Comparison of ENCODE assay signal across 8 cellular contexts in genomic region chr20:32482251-32483220, GRCh38.
DNase-seq lines count a peak whose midpoint lies in the region; ATAC-seq and TF ChIP-seq lines count a peak whose summit lies in the region.

No MANE protein-coding gene starts in this region.

- H3K4me2 ChIP-seq in mammary epithelial cell (ENCODE audit: insufficient read depth, low read depth, low read length): peak overlapping the region; percentile 87

- H3K36me3 ChIP-seq in mammary epithelial cell (ENCODE audit: insufficient read depth, low read length) (no peaks in the 10 kb centered on the region), kidney epithelial cell (ENCODE audit: control insufficient read depth, insufficient read depth, low read length) (no peaks in the 10 kb centered on the region)

- peak; percentile 79 for DNase-seq in activated CD4-positive, alpha-beta T cell treated with anti-CD3 and anti-CD28 coated beads, Interleukin-2, amount 10 ng/mL, durations not matched to agents 24 days and 14 days
- no peak for DNase-seq in activated CD4-positive, alpha-beta T cell treated with anti-CD3 and anti-CD28 coated beads, Interleukin-2, amount 50 U/mL, for 4 hours
- peak; percentile 47 for DNase-seq in SK-N-DZ (ENCODE audit: low spot score)
- peak; percentile 13 for DNase-seq in mammary epithelial cell
- no peak for DNase-seq in kidney epithelial cell (ENCODE audit: low read depth)
- DNase-seq in stimulated activated effector memory CD8-positive, alpha-beta T cell treated with anti-CD3 and anti-CD28 coated beads, Interleukin-12 subunit alpha, Interleukin-12 subunit beta, amount 100 ng/mL, for 72 hours (ENCODE audit: low spot score in 2 of 2): peak in 1 of 2 donors; percentile 57
- DNase-seq in NCI-H524 (lab: John Stamatoyannopoulos, UW): no peak

- TF ChIP-seq CTCF in mammary epithelial cell (conservative IDR thresholded peaks at IDR 0.05 in 1 of 2, IDR thresholded peaks at IDR 0.05 in 1 of 2; ENCODE audit: extremely low read depth in 1 of 2, insufficient read depth in 1 of 2, low read depth in 1 of 2, low read length in 2 of 2): no peak
- TF ChIP-seq CTCF in kidney epithelial cell (IDR thresholded peaks at IDR 0.05; ENCODE audit: insufficient read depth, low read length, poor library complexity, severe bottlenecking): no peak

- H3K36me3 Mint-ChIP-seq in activated CD4-positive, alpha-beta T cell treated with anti-CD3 and anti-CD28 coated beads, Interleukin-2, amount 10 ng/mL, durations not matched to agents 24 days and 14 days (ENCODE audit: low read depth): peaks cover 8% of the 10 kb centered on the region
- peaks cover 14% of the 10 kb centered on the region for H3K36me3 Mint-ChIP-seq in stimulated activated effector memory CD8-positive, alpha-beta T cell treated with anti-CD3 and anti-CD28 coated beads, Interleukin-12 subunit alpha, Interleukin-12 subunit beta, amount 100 ng/mL, for 72 hours

- peak; percentile 17 for ATAC-seq in stimulated activated effector memory CD8-positive, alpha-beta T cell treated with anti-CD3 and anti-CD28 coated beads, Interleukin-12 subunit alpha, Interleukin-12 subunit beta, amount 100 ng/mL, for 72 hours
- ATAC-seq in GM18498 (IDR thresholded peaks at IDR 0.05; ENCODE audit: unreplicated experiment): no peak

- H3K9me3 ChIP-seq in mammary epithelial cell (replicated peaks; ENCODE audit: insufficient read depth, low read length): no peaks in the 10 kb centered on the region

- H3K27me3 ChIP-seq in mammary epithelial cell (ENCODE audit: insufficient read depth, low read length) (no peaks in the 10 kb centered on the region), kidney epithelial cell (ENCODE audit: control insufficient read depth, insufficient read depth, low read length) (peaks cover 3% of the 10 kb centered on the region)

- no peaks in the 10 kb centered on the region for H3K27me3 Mint-ChIP-seq in activated CD4-positive, alpha-beta T cell treated with anti-CD3 and anti-CD28 coated beads, Interleukin-2, amount 10 ng/mL, durations not matched to agents 24 days and 14 days

- peaks cover 16% of the 10 kb centered on the region for H3K4me1 Mint-ChIP-seq in activated CD4-positive, alpha-beta T cell treated with anti-CD3 and anti-CD28 coated beads, Interleukin-2, amount 10 ng/mL, durations not matched to agents 24 days and 14 days
- H3K4me1 Mint-ChIP-seq in stimulated activated effector memory CD8-positive, alpha-beta T cell treated with anti-CD3 and anti-CD28 coated beads, Interleukin-12 subunit alpha, Interleukin-12 subunit beta, amount 100 ng/mL, for 72 hours: peaks cover 44% of the 10 kb centered on the region

- CTCF ChIA-PET in mammary epithelial cell (lab: Charles Lee; ENCODE audit: low non-redundant PET): no interaction called here

- no peaks in the 10 kb centered on the region for H4K20me1 ChIP-seq in mammary epithelial cell (ENCODE audit: insufficient read depth, low read length)

- dilution Hi-C loops in mammary epithelial cell (cut with HindIII; ENCODE audit: low sequenced_read_pairs): no loop called here

- H2AFZ ChIP-seq in mammary epithelial cell (ENCODE audit: low read depth, low read length): peak overlapping the region; percentile 73

- H3K79me2 ChIP-seq in mammary epithelial cell (ENCODE audit: insufficient read depth, low read length): no peaks in the 10 kb centered on the region

- no peak overlapping the region for H3K27ac Mint-ChIP-seq in activated CD4-positive, alpha-beta T cell treated with anti-CD3 and anti-CD28 coated beads, Interleukin-2, amount 10 ng/mL, durations not matched to agents 24 days and 14 days
- H3K27ac Mint-ChIP-seq in stimulated activated effector memory CD8-positive, alpha-beta T cell treated with anti-CD3 and anti-CD28 coated beads, Interleukin-12 subunit alpha, Interleukin-12 subunit beta, amount 100 ng/mL, for 72 hours: no peak overlapping the region

- 26% methylated on average over 19 of the region's 88 CpGs for WGBS in mammary epithelial cell (ENCODE audit: low coverage, missing lambda C conversion rate)

- BruUV-seq in mammary epithelial cell (replicated peaks; lab: Mats Ljungman, UMichigan): no TSS peak

- intact Hi-C loops in activated CD4-positive, alpha-beta T cell treated with anti-CD3 and anti-CD28 coated beads, Interleukin-2, amount 10 ng/mL, durations not matched to agents 24 days and 14 days (cut with micrococcal nuclease): loop anchor here (5.0 to 10.0 kb wide), 2 partner anchors 150 to 1882 kb away; partner anchors contain the start of gene ITCH
- intact Hi-C loops in mammary epithelial cell (cut with micrococcal nuclease): no loop called here

- no peak overlapping the region for H3K9ac ChIP-seq in mammary epithelial cell (ENCODE audit: insufficient read depth, low read length)

- peak overlapping the region; percentile 73 for H3K4me3 Mint-ChIP-seq in activated CD4-positive, alpha-beta T cell treated with anti-CD3 and anti-CD28 coated beads, Interleukin-2, amount 10 ng/mL, durations not matched to agents 24 days and 14 days
- H3K4me3 Mint-ChIP-seq in stimulated activated effector memory CD8-positive, alpha-beta T cell treated with anti-CD3 and anti-CD28 coated beads, Interleukin-12 subunit alpha, Interleukin-12 subunit beta, amount 100 ng/mL, for 72 hours: peak overlapping the region; percentile 78

- no peak overlapping the region for H3K27ac ChIP-seq in mammary epithelial cell (ENCODE audit: insufficient read depth, low read depth, low read length)

- H3K4me3 ChIP-seq in mammary epithelial cell (replicated peaks in 1 of 3; ENCODE audit: insufficient read depth in 1 of 3, low read depth in 2 of 3, low read length in 3 of 3): peak overlapping the region; percentile 38 to 51 (median 50)
- peak overlapping the region; percentile 67 for H3K4me3 ChIP-seq in kidney epithelial cell (ENCODE audit: low read depth, low read length)

- in situ Hi-C loops in mammary epithelial cell (cut with MboI; ENCODE audit: low sequenced_read_pairs in 2 of 2): no loop called here

- H3K4me1 ChIP-seq in mammary epithelial cell (ENCODE audit: insufficient read depth, low read length): peaks cover 14% of the 10 kb centered on the region

- no peaks in the 10 kb centered on the region for H3K9me3 Mint-ChIP-seq in activated CD4-positive, alpha-beta T cell treated with anti-CD3 and anti-CD28 coated beads, Interleukin-2, amount 10 ng/mL, durations not matched to agents 24 days and 14 days
- H3K9me3 Mint-ChIP-seq in stimulated activated effector memory CD8-positive, alpha-beta T cell treated with anti-CD3 and anti-CD28 coated beads, Interleukin-12 subunit alpha, Interleukin-12 subunit beta, amount 100 ng/mL, for 72 hours: no peaks in the 10 kb centered on the region

Comparison
In these comparisons a context has a peak if more than half of its experiments do, and no peak if none do; other contexts are left out.
1. DNase-seq: peak in activated CD4-positive, alpha-beta T cell treated with anti-CD3 and anti-CD28 coated beads, Interleukin-2, amount 10 ng/mL, durations not matched to agents 24 days and 14 days (single experiment), SK-N-DZ (single experiment) and mammary epithelial cell (single experiment); none in activated CD4-positive, alpha-beta T cell treated with anti-CD3 and anti-CD28 coated beads, Interleukin-2, amount 50 U/mL, for 4 hours (0 of 2), kidney epithelial cell (single experiment) and NCI-H524 (0 of 2).